9 cellular contexts compared by ENCODE assay signal in the genomic region with DNA sequence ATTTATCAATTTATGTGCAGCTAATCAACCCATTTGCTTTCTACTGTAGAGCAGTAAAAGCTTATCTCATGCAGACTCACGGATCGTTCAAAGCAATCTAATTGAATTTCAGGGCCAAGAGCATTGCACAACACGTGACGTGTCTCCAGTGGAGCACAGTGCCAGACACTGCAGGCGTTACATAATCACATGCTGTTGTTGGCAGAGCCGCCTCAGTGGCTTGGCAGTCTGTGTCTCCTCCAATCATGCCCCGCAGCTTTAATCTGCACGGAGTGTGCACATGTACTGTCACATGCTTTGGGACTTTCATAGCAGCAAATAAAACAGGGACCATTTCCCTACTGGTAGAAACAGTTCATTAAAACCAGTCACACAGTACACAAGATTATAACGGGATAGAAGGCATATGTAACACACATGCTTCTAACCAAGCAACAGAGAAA.
A peak's percentile ranks its signal among the peaks of the same experiment; 100 is the strongest.
DNase-seq lines count a peak whose midpoint lies in the region; ATAC-seq and TF ChIP-seq lines count a peak whose summit lies in the region.
"Had no signal": no experiment of that assay in that cellular context is flagged by ENCODE, and none has a peak within 500 bp of the region (broad histone marks: within the 10 kb centered on the region; RNA-seq: fewer than 3 reads in every experiment).

No MANE protein-coding gene starts in this region.

- TF ChIP-seq CTCF in NB4 (IDR thresholded peaks at IDR 0.05; ENCODE audit: low read depth, low read length): no peak
- no peak for TF ChIP-seq CTCF in mammary epithelial cell (conservative IDR thresholded peaks at IDR 0.05 in 1 of 2, IDR thresholded peaks at IDR 0.05 in 1 of 2; ENCODE audit: extremely low read depth in 1 of 2, insufficient read depth in 1 of 2, low read depth in 1 of 2, low read length in 2 of 2)
- peak in 1 of 3 experiments; percentile 15 for TF ChIP-seq CTCF in testis (IDR thresholded peaks at IDR 0.05)

- WGBS in mammary epithelial cell (ENCODE audit: low coverage, missing lambda C conversion rate): 6% methylated on average over 9 of the region's 9 CpGs
- WGBS in testis, 2 donors: 38 to 62% methylated on average over 9 of the region's 9 CpGs

- peak; percentile 100 for DNase-seq in NB4 (ENCODE audit: low read depth)
- DNase-seq in mammary epithelial cell: peak; percentile 92
- DNase-seq in left colon: peak; percentile 83 to 94
- peak; percentile 88 for DNase-seq in testis
- no peak for DNase-seq in stimulated activated CD4-positive, alpha-beta T cell treated with anti-CD3 and anti-CD28 coated beads, Interleukin-4, amount 100 ng/mL, for 1 hour
- no peak for DNase-seq in activated CD4-positive, alpha-beta T cell treated with anti-CD3 and anti-CD28 coated beads, Interleukin-2, amount 50 U/mL, for 1 hour
- DNase-seq in activated CD4-positive, alpha-beta T cell treated with anti-CD3 and anti-CD28 coated beads for 36 hours: no peak
- DNase-seq: naive B cell had no signal

- no TSS peak for BruUV-seq in mammary epithelial cell (replicated peaks; lab: Mats Ljungman, UMichigan)

- H3K4me3 ChIP-seq in NB4 (ENCODE audit: low read depth, low read length): no peak overlapping the region
- no peak overlapping the region for H3K4me3 ChIP-seq in mammary epithelial cell (replicated peaks in 1 of 3; ENCODE audit: insufficient read depth in 1 of 3, low read depth in 2 of 3, low read length in 3 of 3)
- no peak overlapping the region for H3K4me3 ChIP-seq in testis

- H3K27ac ChIP-seq in mammary epithelial cell (ENCODE audit: insufficient read depth, low read depth, low read length) (no peak overlapping the region), testis (no peak overlapping the region)

- TF ChIP-seq POLR2A in NB4 (IDR thresholded peaks at IDR 0.05; ENCODE audit: extremely low read depth, insufficient read length): peak; percentile 37
- no peak for TF ChIP-seq POLR2A in testis (IDR thresholded peaks at IDR 0.05)

- no peak overlapping the region for H3K27ac Mint-ChIP-seq in activated CD4-positive, alpha-beta T cell treated with anti-CD3 and anti-CD28 coated beads for 36 hours

- dilution Hi-C loops in mammary epithelial cell (cut with HindIII; ENCODE audit: low sequenced_read_pairs): no loop called here

- CTCF ChIA-PET in mammary epithelial cell (lab: Charles Lee; ENCODE audit: low non-redundant PET): interaction anchor here (0.6 to 1.4 kb wide), 4 partner anchors 95 to 406 kb away, joined by 3 to 6 read pairs (median 4); no protein-coding TSS in a partner anchor
- CTCF ChIA-PET in activated CD4-positive, alpha-beta T cell treated with anti-CD3 and anti-CD28 coated beads for 36 hours (lab: Charles Lee): interaction anchor here (0.7 kb wide), 1 partner anchor 206 kb away, joined by 3 read pairs; no protein-coding TSS in a partner anchor

- H3K27me3 ChIP-seq in mammary epithelial cell (ENCODE audit: insufficient read depth, low read length): no peaks in the 10 kb centered on the region
- no peaks in the 10 kb centered on the region for H3K27me3 ChIP-seq in testis

- H3K9me3 Mint-ChIP-seq in activated CD4-positive, alpha-beta T cell treated with anti-CD3 and anti-CD28 coated beads for 36 hours (ENCODE audit: low read depth): peaks cover 19% of the 10 kb centered on the region

- H4K20me1 ChIP-seq in mammary epithelial cell (ENCODE audit: insufficient read depth, low read length): no peaks in the 10 kb centered on the region

- POLR2A ChIA-PET in activated CD4-positive, alpha-beta T cell treated with anti-CD3 and anti-CD28 coated beads for 36 hours (lab: Charles Lee): no interaction called here

- in situ Hi-C loops in mammary epithelial cell (cut with MboI; ENCODE audit: low sequenced_read_pairs in 2 of 2): no loop called here

- H3K4me1 ChIP-seq in mammary epithelial cell (ENCODE audit: insufficient read depth, low read length) (peaks cover 8% of the 10 kb centered on the region), testis (no peaks in the 10 kb centered on the region)

- ATAC-seq in left colon: peak; percentile 99
- no peak for ATAC-seq in GM21515 (IDR thresholded peaks at IDR 0.05; ENCODE audit: unreplicated experiment)
- ATAC-seq in activated CD4-positive, alpha-beta T cell treated with anti-CD3 and anti-CD28 coated beads for 36 hours: no peak

- no peak overlapping the region for H3K9ac ChIP-seq in mammary epithelial cell (ENCODE audit: insufficient read depth, low read length)

- no peaks in the 10 kb centered on the region for H3K79me2 ChIP-seq in mammary epithelial cell (ENCODE audit: insufficient read depth, low read length)

- H3K27me3 Mint-ChIP-seq in activated CD4-positive, alpha-beta T cell treated with anti-CD3 and anti-CD28 coated beads for 36 hours: no peaks in the 10 kb centered on the region
- H3K27me3 Mint-ChIP-seq: naive B cell had no signal

- H3K9me3 ChIP-seq in mammary epithelial cell (replicated peaks; ENCODE audit: insufficient read depth, low read length): peaks cover 3% of the 10 kb centered on the region
- H3K9me3 ChIP-seq in testis: no peaks in the 10 kb centered on the region

- peaks cover 10% of the 10 kb centered on the region for H3K4me1 Mint-ChIP-seq in activated CD4-positive, alpha-beta T cell treated with anti-CD3 and anti-CD28 coated beads for 36 hours

- H3K36me3 Mint-ChIP-seq in activated CD4-positive, alpha-beta T cell treated with anti-CD3 and anti-CD28 coated beads for 36 hours (ENCODE audit: low read depth): peaks cover 36% of the 10 kb centered on the region

- no peak overlapping the region for H3K4me3 Mint-ChIP-seq in activated CD4-positive, alpha-beta T cell treated with anti-CD3 and anti-CD28 coated beads for 36 hours

- intact Hi-C loops in mammary epithelial cell (cut with micrococcal nuclease) (loop anchor here (1.0 to 2.0 kb wide), 2 partner anchors 27 to 128 kb away; no protein-coding TSS in a partner anchor), left colon (cut with DNase I, micrococcal nuclease) (no loop called here), testis (cut with DNase I; ENCODE audit: low total_unique reads) (no loop called here)
- intact Hi-C loops in activated CD4-positive, alpha-beta T cell treated with anti-CD3 and anti-CD28 coated beads for 36 hours (cut with DNase I, micrococcal nuclease): loop anchor here (2.0 to 10.0 kb wide), 4 partner anchors 89 to 427 kb away; no protein-coding TSS in a partner anchor

- H3K4me2 ChIP-seq in mammary epithelial cell (ENCODE audit: insufficient read depth, low read depth, low read length): peak overlapping the region; percentile 34

- peak overlapping the region; percentile 1 for H2AFZ ChIP-seq in mammary epithelial cell (ENCODE audit: low read depth, low read length)

- H3K36me3 ChIP-seq in mammary epithelial cell (ENCODE audit: insufficient read depth, low read length) (peaks cover 1% of the 10 kb centered on the region), testis (ENCODE audit: low read depth, missing control alignments) (no peaks in the 10 kb centered on the region)

Comparison
In these comparisons a context has a peak if more than half of its experiments do, and no peak if none do; other contexts are left out.
1. DNase-seq: peak in NB4 (single experiment), mammary epithelial cell (single experiment), left colon (2 of 2) and testis (single experiment); none in stimulated activated CD4-positive, alpha-beta T cell treated with anti-CD3 and anti-CD28 coated beads, Interleukin-4, amount 100 ng/mL, for 1 hour (single experiment), activated CD4-positive, alpha-beta T cell treated with anti-CD3 and anti-CD28 coated beads, Interleukin-2, amount 50 U/mL, for 1 hour (single experiment) and activated CD4-positive, alpha-beta T cell treated with anti-CD3 and anti-CD28 coated beads for 36 hours (single experiment).
2. intact Hi-C loops: an anchor here in mammary epithelial cell (1.0 to 2.0 kb wide) and activated CD4-positive, alpha-beta T cell treated with anti-CD3 and anti-CD28 coated beads for 36 hours (2.0 to 10.0 kb wide); none called in left colon and testis.